In genomic region chr1:2003564-2004131, GRCh38 we compare ENCODE assay signal across 11 cellular contexts. TPM values are rescaled to one million over a fixed set of nuclear protein-coding genes. Genes with fewer than 3 reads are reported as not detected.
DNase-seq lines count a peak whose midpoint lies in the region; ATAC-seq, FAIRE-seq and TF ChIP-seq lines count a peak whose summit lies in the region.
"Had no signal": no experiment of that assay in that cellular context is flagged by ENCODE, and none has a peak within 500 bp of the region (broad histone marks: within the 10 kb centered on the region; RNA-seq: fewer than 3 reads in every experiment).

TSS of gene CFAP74 (minus strand) at chr1:2003786. CDS start at chr1:1990956, 12,830 bp downstream.

- no peaks in the 10 kb centered on the region for H3K36me3 ChIP-seq in kidney (ENCODE audit: control insufficient read depth in 1 of 2, insufficient read depth in 2 of 2, low read length in 2 of 2)

- H3K4me3 ChIP-seq in fibroblast of villous mesenchyme (ENCODE audit: low read depth, low read length), result peak within 1 kb of the TSS; percentile 38
- H3K4me3 ChIP-seq in kidney (ENCODE audit: low read length in 2 of 2), result no peak within 1 kb of the TSS
- H3K4me3 ChIP-seq: SK-N-MC had no signal

- no peak within 1 kb of the TSS for H3K27ac ChIP-seq in kidney (ENCODE audit: low read depth in 2 of 2, low read length in 2 of 2)
- H3K27ac ChIP-seq: SK-N-MC had no signal

- H3K4me3 Mint-ChIP-seq in activated T-helper 17 cell treated with anti-CD3 and anti-CD28 coated beads, Interleukin-2, amount 50 U/mL, for 72 hours, result no peak within 1 kb of the TSS

- peaks cover 30% of the 10 kb centered on the region for H3K27me3 Mint-ChIP-seq in activated T-helper 17 cell treated with anti-CD3 and anti-CD28 coated beads, Interleukin-2, amount 50 U/mL, for 72 hours

- intact Hi-C loops in posterior cingulate gyrus (cut with DNase I) (no loop called here), kidney (cut with DNase I) (no loop called here)

- H3K4me1 Mint-ChIP-seq in activated T-helper 17 cell treated with anti-CD3 and anti-CD28 coated beads, Interleukin-2, amount 50 U/mL, for 72 hours, result no peaks in the 10 kb centered on the region

- H3K9ac ChIP-seq in kidney (ENCODE audit: low read length in 2 of 2), result no peak within 1 kb of the TSS

- H3K9me3 ChIP-seq in kidney (ENCODE audit: control insufficient read depth in 1 of 2, low read length in 2 of 2), result no peaks in the 10 kb centered on the region

- TF ChIP-seq CTCF in fibroblast of villous mesenchyme (IDR thresholded peaks at IDR 0.05; ENCODE audit: insufficient read depth, low read depth, low read length) (no peak), kidney (IDR thresholded peaks at IDR 0.05; ENCODE audit: borderline replicate concordance, extremely low read depth, insufficient read depth) (no peak)

- no peak for ATAC-seq in activated T-helper 17 cell treated with anti-CD3 and anti-CD28 coated beads, Interleukin-2, amount 50 U/mL, for 72 hours (replicated peaks)

- H3K9me3 Mint-ChIP-seq in activated T-helper 17 cell treated with anti-CD3 and anti-CD28 coated beads, Interleukin-2, amount 50 U/mL, for 72 hours, result no peaks in the 10 kb centered on the region

- FAIRE-seq in kidney (lab: Jason Lieb, UNC), result no peak
- FAIRE-seq: A204.1, endometrium had no signal

- no peaks in the 10 kb centered on the region for H3K36me3 Mint-ChIP-seq in activated T-helper 17 cell treated with anti-CD3 and anti-CD28 coated beads, Interleukin-2, amount 50 U/mL, for 72 hours (ENCODE audit: low read depth)

- DNase-seq in DMS53 (lab: John Stamatoyannopoulos, UW) (peak; percentile 75), DMS53 treated with DMSO at 0.1 percent for 48 hours (lab: John Stamatoyannopoulos, UW; ENCODE audit: unreplicated experiment) (no peak), NCI-H526 treated with DMSO at 0.1 percent for 48 hours (lab: John Stamatoyannopoulos, UW) (peak; percentile 16), fibroblast of villous mesenchyme (ENCODE audit: low read depth) (peak; percentile 42), posterior cingulate gyrus (peak in 9 of 10 donors; percentile 43 to 95 (median 68)), kidney (no peak), H4 (ENCODE audit: low spot score) (no peak)

- no peaks in the 10 kb centered on the region for H3K4me1 ChIP-seq in kidney (ENCODE audit: control insufficient read depth in 1 of 2, insufficient read depth in 1 of 2, low read depth in 1 of 2, low read length in 2 of 2)

- no peak within 1 kb of the TSS for H3K27ac Mint-ChIP-seq in activated T-helper 17 cell treated with anti-CD3 and anti-CD28 coated beads, Interleukin-2, amount 50 U/mL, for 72 hours

RNA-seq across cellular contexts. Expression of gene CFAP74, which starts in this region (rescaled TPM):
- not detected in 2 replicates for total RNA-seq in fibroblast of villous mesenchyme
- total RNA-seq in kidney, result not detected
- not detected for polyA plus RNA-seq in kidney (ENCODE audit: insufficient read depth, low read depth, low replicate concordance)
- not detected in 2 replicates for total RNA-seq in H4 (2014; rRNA removed; shearing (Covaris generic))
- not detected for total RNA-seq in activated T-helper 17 cell treated with anti-CD3 and anti-CD28 coated beads, Interleukin-2, amount 50 U/mL, for 72 hours

Comparison
In these comparisons a context has a peak if more than half of its experiments do, and no peak if none do; other contexts are left out.
1. DNase-seq: peak in DMS53 (single experiment), NCI-H526 treated with DMSO at 0.1 percent for 48 hours (single experiment) and posterior cingulate gyrus (9 of 10); none in DMS53 treated with DMSO at 0.1 percent for 48 hours (single experiment), kidney (single experiment) and H4 (single experiment).
2. Peak in DNase-seq and H3K4me3 ChIP-seq in fibroblast of villous mesenchyme; RNA of the gene not detected or under 1 TPM.